ENCODE assay signal across 8 cellular contexts in genomic region chr5:43020294-43020711, GRCh38. TPM values are rescaled to one million over a fixed set of nuclear protein-coding genes. Genes with fewer than 3 reads are reported as not detected.
DNase-seq lines count a peak whose midpoint lies in the region; ATAC-seq and TF ChIP-seq lines count a peak whose summit lies in the region.

No MANE protein-coding gene starts in this region.

- H3K4me3 Mint-ChIP-seq in chondrocyte (ENCODE audit: unreplicated experiment) (peak overlapping the region; percentile 97), naive B cell (peak overlapping the region; percentile 96 to 99 (median 99))

- peaks cover 0 to 41% (median 17%) of the 10 kb centered on the region in 9 donors for H3K4me1 ChIP-seq in heart right ventricle

- peaks cover 0 to 3% (median 0%) of the 10 kb centered on the region in 11 donors for H3K9me3 ChIP-seq in heart right ventricle

- H3K27me3 ChIP-seq in heart right ventricle: peaks cover 0 to 85% (median 55%) of the 10 kb centered on the region in 7 donors

- peak overlapping the region; percentile 36 to 69 (median 58) for H3K4me3 ChIP-seq in heart right ventricle

- ATAC-seq in heart right ventricle (no peak), Right ventricle myocardium superior (ENCODE audit: poor library complexity) (no peak), HG02970 (IDR thresholded peaks at IDR 0.05; ENCODE audit: low FRiP score, unreplicated experiment) (peak; percentile 4), naive B cell (ENCODE audit: low read depth in 2 of 2) (no peak)

- WGBS in heart right ventricle, 2 donors: 16 to 22% methylated on average over 14 of the region's 14 CpGs

- H3K4me1 Mint-ChIP-seq in chondrocyte (ENCODE audit: low read depth): peaks cover 34% of the 10 kb centered on the region
- H3K4me1 Mint-ChIP-seq in naive B cell: peaks cover 33 to 37% (median 34%) of the 10 kb centered on the region in 3 donors

- H3K9me3 Mint-ChIP-seq in chondrocyte (ENCODE audit: low read depth) (no peaks in the 10 kb centered on the region), naive B cell (peaks cover 0 to 3% (median 0%) of the 10 kb centered on the region in 7 donors)

- TF ChIP-seq CTCF in heart right ventricle (IDR thresholded peaks at IDR 0.05) (peak in 1 of 9 donors; percentile 8), chondrocyte (IDR thresholded peaks at IDR 0.05) (peak; percentile 51)

- DNase-seq in heart right ventricle (no peak), Right ventricle myocardium superior (no peak), NCI-H774 (lab: John Stamatoyannopoulos, UW) (peak; percentile 58), chondrocyte (ENCODE audit: low spot score) (no peak), naive B cell (no peak), HuH-7.5 (ENCODE audit: low spot score) (no peak), SKM-1 (lab: John Stamatoyannopoulos, UW; ENCODE audit: unreplicated experiment) (no peak)

- H3K36me3 ChIP-seq in heart right ventricle: no peaks in the 10 kb centered on the region

- intact Hi-C loops in heart right ventricle (cut with DNase I) (loop anchor here in 1 of 10 donors (2.0 kb wide), 1 partner anchor 14 kb away; no protein-coding TSS in a partner anchor), Right ventricle myocardium superior (cut with DNase I) (no loop called here)

- H3K27ac Mint-ChIP-seq in chondrocyte (ENCODE audit: unreplicated experiment): peak overlapping the region; percentile 100
- peak overlapping the region; percentile 99 to 100 (median 100) for H3K27ac Mint-ChIP-seq in naive B cell

- H3K36me3 Mint-ChIP-seq in chondrocyte (ENCODE audit: low read depth) (no peaks in the 10 kb centered on the region), naive B cell (no peaks in the 10 kb centered on the region)

- H3K27me3 Mint-ChIP-seq in chondrocyte (ENCODE audit: low read depth) (no peaks in the 10 kb centered on the region), naive B cell (no peaks in the 10 kb centered on the region)

- peak overlapping the region in 9 of 10 donors; percentile 91 to 97 (median 95) for H3K27ac ChIP-seq in heart right ventricle

RNA-seq across cellular contexts. Expression of gene ANXA2R, which starts 19.8 kb away (rescaled TPM):
- 1 to 10 TPM in 4 of 10 donors, under 1 TPM in 6; 0.42 to 1.8 (median 0.87) TPM for total RNA-seq in heart right ventricle
- 1 to 10 TPM; 2.4 to 3.4 TPM for polyA plus RNA-seq in heart right ventricle
- total RNA-seq in Right ventricle myocardium superior: 0.94 TPM
- 1.2 to 3.5 TPM (median 1.7 TPM) in 3 replicates for total RNA-seq in chondrocyte
- polyA plus RNA-seq in naive B cell (ENCODE audit: low read depth in 6 of 6): 10 to 100 TPM; 22.2 to 46.4 (median 32.5) TPM
